16 cellular contexts compared by ENCODE assay signal in genomic region chr7:44326261-44327125, GRCh38. TPM values are rescaled to one million over a fixed set of nuclear protein-coding genes. Genes with fewer than 3 reads are reported as not detected.
DNase-seq lines count a peak whose midpoint lies in the region; ATAC-seq, FAIRE-seq and TF ChIP-seq lines count a peak whose summit lies in the region.
"Had no signal": no experiment of that assay in that cellular context is flagged by ENCODE, and none has a peak within 500 bp of the region (broad histone marks: within the 10 kb centered on the region; RNA-seq: fewer than 3 reads in every experiment).

No MANE protein-coding gene starts in this region.

- peak; percentile 48 for FAIRE-seq in urothelium cell line (lab: Jason Lieb, UNC)
- FAIRE-seq: endometrium had no signal

- TF ChIP-seq CTCF in heart right ventricle (IDR thresholded peaks at IDR 0.05) (no peak), PC-3 (conservative IDR thresholded peaks at IDR 0.05; ENCODE audit: low read depth, low read length) (no peak)

- H3K9me3 ChIP-seq in heart right ventricle (no peaks in the 10 kb centered on the region), PC-3 (ENCODE audit: low read length) (no peaks in the 10 kb centered on the region), iPS-20b (ENCODE audit: insufficient read depth, low read depth, low read length) (no peaks in the 10 kb centered on the region)
- H3K9me3 ChIP-seq: HAP-1 had no signal

- WGBS in heart right ventricle, 2 donors: 59 to 69% methylated on average over 12 of the region's 12 CpGs

- H3K36me3 ChIP-seq in heart right ventricle (no peaks in the 10 kb centered on the region), PC-3 (ENCODE audit: low read depth, low read length) (no peaks in the 10 kb centered on the region), iPS-20b (ENCODE audit: insufficient read depth, low read depth, low read length) (no peaks in the 10 kb centered on the region)
- H3K36me3 ChIP-seq: HAP-1 had no signal

- intact Hi-C loops in cardiac septum (cut with DNase I): loop anchor here (10.0 kb wide), 1 partner anchor 192 kb away; no protein-coding TSS in a partner anchor
- intact Hi-C loops in heart right ventricle (cut with DNase I): loop anchor here in 1 of 10 donors (10.0 kb wide), 1 partner anchor 148 kb away; no protein-coding TSS in a partner anchor
- intact Hi-C loops in PC-3 (cut with micrococcal nuclease): no loop called here

- H3K27ac ChIP-seq in heart right ventricle (no peak overlapping the region), PC-3 (ENCODE audit: low read length) (no peak overlapping the region), iPS-20b (ENCODE audit: low read length) (no peak overlapping the region)

- peak overlapping the region; percentile 70; the same call in 1 of the 2 replicates for H3K4me2 ChIP-seq in PC-3 (ENCODE audit: low read length)

- POLR2A ChIA-PET in PC-3 (lab: Charles Lee; ENCODE audit: unreplicated experiment): no interaction called here

- CTCF ChIA-PET in PC-3 (lab: Charles Lee): no interaction called here

- H3K4me1 ChIP-seq in heart right ventricle (peaks cover 0 to 45% (median 8%) of the 10 kb centered on the region in 9 donors), PC-3 (ENCODE audit: insufficient read depth, low read length) (no peaks in the 10 kb centered on the region), iPS-20b (ENCODE audit: insufficient read depth, low read length) (no peaks in the 10 kb centered on the region)

- DNase-seq in cardiac septum (ENCODE audit: low spot score): peak; percentile 73
- no peak for DNase-seq in heart right ventricle
- DNase-seq in PC-3: no peak
- DNase-seq in urothelium cell line (ENCODE audit: low spot score): no peak
- DNase-seq in NCI-H2171 treated with DMSO at 0.1 percent for 48 hours (lab: John Stamatoyannopoulos, UW): no peak
- DNase-seq: activated CD4-positive, alpha-beta T cell treated with anti-CD3 and anti-CD28 coated beads for 48 hours; activated T-cell treated with anti-CD3 and anti-CD28 coated beads for 4 hours; GF-D8; naive thymus-derived CD4-positive, alpha-beta T cell; stimulated activated CD4-positive, alpha-beta T cell treated with anti-CD3 and anti-CD28 coated beads, Interleukin-15, amount 100 ng/mL, for 24 hours; T1000 had no signal

- no peaks in the 10 kb centered on the region for H3K9me2 ChIP-seq in PC-3 (replicated peaks; ENCODE audit: low read length)

- no peaks in the 10 kb centered on the region for H3F3A ChIP-seq in PC-3 (ENCODE audit: low read length, unreplicated experiment)

- no TSS peak for BruUV-seq in PC-3 (replicated peaks; lab: Mats Ljungman, UMichigan)

- no peak overlapping the region for H3K4me3 ChIP-seq in heart right ventricle
- no peak overlapping the region for H3K4me3 ChIP-seq in PC-3 (ENCODE audit: low read length)
- peak overlapping the region; percentile 22; the same call in 1 of the 2 replicates for H3K4me3 ChIP-seq in iPS-20b (ENCODE audit: low read length)
- H3K4me3 ChIP-seq: HAP-1 had no signal

- H3K9ac ChIP-seq in PC-3 (ENCODE audit: low read length) (no peak overlapping the region), iPS-20b (ENCODE audit: low read depth, low read length) (no peak overlapping the region)

- ATAC-seq in heart right ventricle (no peak), PC-3 (no peak), GM21619 (IDR thresholded peaks at IDR 0.05; ENCODE audit: unreplicated experiment) (no peak), GM18909 (IDR thresholded peaks at IDR 0.05; ENCODE audit: poor library complexity, unreplicated experiment) (no peak)
- ATAC-seq: naive thymus-derived CD4-positive, alpha-beta T cell had no signal

- H3K79me2 ChIP-seq in PC-3 (ENCODE audit: low read length): no peaks in the 10 kb centered on the region

- H3K27me3 ChIP-seq in heart right ventricle: peaks cover 0 to 36% (median 19%) of the 10 kb centered on the region in 7 donors
- peaks cover 20% of the 10 kb centered on the region for H3K27me3 ChIP-seq in PC-3 (ENCODE audit: low read length)
- peaks cover 74% of the 10 kb centered on the region for H3K27me3 ChIP-seq in iPS-20b (ENCODE audit: insufficient read depth, low read length)

- H4K20me1 ChIP-seq in PC-3 (ENCODE audit: low read length): no peaks in the 10 kb centered on the region

- no peak overlapping the region for H2AFZ ChIP-seq in PC-3 (ENCODE audit: low read length)

RNA-seq across cellular contexts. Expression of gene CAMK2B, which starts 1.1 kb away (rescaled TPM):
- total RNA-seq in cardiac septum (149 TPM), heart right ventricle (100 to 1,000 TPM in 6 of 10 donors, 10 to 100 TPM in 4; 70.6 to 152 (median 126) TPM), PC-3 (2014; rRNA removed) (0.69 and 1.2 TPM in 2 replicates)
- 100 to 1,000 TPM in 1 of 2 donors, 10 to 100 TPM in 1; 30.8 to 107 TPM for polyA plus RNA-seq in heart right ventricle
- polyA plus RNA-seq: naive thymus-derived CD4-positive, alpha-beta T cell had no signal

Comparison
In these comparisons a context has a peak if more than half of its experiments do, and no peak if none do; other contexts are left out.
1. RNA of gene CAMK2B, which starts 1.1 kb away (total RNA-seq): 149 TPM in cardiac septum (single experiment) and 70.6 to 152 TPM in heart right ventricle; 0.69 to 1.2 TPM in PC-3; every median in the first group is over 10 times any median in the second.